Comparison of ENCODE assay signal across 21 cellular contexts in genomic region chr5:179615203-179615602, GRCh38. TPM values are rescaled to one million over a fixed set of nuclear protein-coding genes. Genes with fewer than 3 reads are reported as not detected.
DNase-seq lines count a peak whose midpoint lies in the region; ATAC-seq and TF ChIP-seq lines count a peak whose summit lies in the region.
"Had no signal": no experiment of that assay in that cellular context is flagged by ENCODE, and none has a peak within 500 bp of the region (broad histone marks: within the 10 kb centered on the region; RNA-seq: fewer than 3 reads in every experiment).

No MANE protein-coding gene starts in this region.

- no peaks in the 10 kb centered on the region for H3K9me3 ChIP-seq in BE2C
- H3K9me3 ChIP-seq: breast epithelium, HAP-1 had no signal

- DNase-seq in activated effector memory CD4-positive, alpha-beta T cell treated with anti-CD3 and anti-CD28 coated beads, Interleukin-2, amount 50 U/mL, for 16 hours = peak; percentile 50
- DNase-seq in activated effector memory CD4-positive, alpha-beta T cell treated with Interleukin-2 at 50 U/mL for 16 hours = no peak
- DNase-seq in HFFc6 (no peak), dermis blood vessel endothelial cell (peak; percentile 53), posterior vena cava (ENCODE audit: low spot score) (peak; percentile 2), BE2C (no peak)
- DNase-seq: activated CD4-positive, alpha-beta T cell treated with anti-CD3 and anti-CD28 coated beads for 1 hour; activated T-cell treated with anti-CD3 and anti-CD28 coated beads, Interleukin-2, amount 50 U/mL, for 4 hours; amniotic stem cell; C1 segment of cervical spinal cord; cortex of kidney; DMS 273 treated with DMSO at 0.1 percent for 48 hours; NCI-H1092; NCI-H187 treated with DMSO at 0.1 percent for 48 hours; occipital lobe had no signal

- H3K27me3 Mint-ChIP-seq in HFFc6 (ENCODE audit: insufficient read depth) = peaks cover 22% of the 10 kb centered on the region

- ATAC-seq in HG02870 (IDR thresholded peaks at IDR 0.05; ENCODE audit: unreplicated experiment) (no peak), HG03432 (IDR thresholded peaks at IDR 0.05; ENCODE audit: unreplicated experiment) (no peak)
- ATAC-seq: activated T-cell treated with anti-CD3 and anti-CD28 coated beads, Interleukin-2, amount 50 U/mL, for 4 hours; right cardiac atrium had no signal

- H3K4me3 ChIP-seq in BE2C (ENCODE audit: low read depth, low read length) = no peak overlapping the region
- H3K4me3 ChIP-seq: breast epithelium, HAP-1, lung had no signal

- peak overlapping the region; percentile 54; the same call in 1 of the 2 replicates for H3K27ac Mint-ChIP-seq in HFFc6

- peaks cover 97% of the 10 kb centered on the region for H3K36me3 ChIP-seq in BE2C

- no peaks in the 10 kb centered on the region for H3K9me3 Mint-ChIP-seq in HFFc6
- H3K9me3 Mint-ChIP-seq: activated T-cell treated with anti-CD3 and anti-CD28 coated beads, Interleukin-2, amount 50 U/mL, for 4 hours had no signal

- peaks cover 81% of the 10 kb centered on the region for H3K36me3 Mint-ChIP-seq in HFFc6 (ENCODE audit: low read depth)

- H3K4me3 Mint-ChIP-seq in HFFc6 = no peak overlapping the region

- H3K27me3 ChIP-seq in BE2C = no peaks in the 10 kb centered on the region; the same call in 1 of the 2 replicates
- H3K27me3 ChIP-seq: breast epithelium had no signal

- TF ChIP-seq CTCF in HFFc6 (IDR thresholded peaks at IDR 0.05) (no peak), BE2C (IDR thresholded peaks at IDR 0.05; ENCODE audit: low read depth, low read length) (no peak)

- intact Hi-C loops in posterior vena cava (cut with DNase I) = no loop called here

- no peaks in the 10 kb centered on the region for H3K4me1 ChIP-seq in BE2C

- peaks cover 82% of the 10 kb centered on the region for H3K4me1 Mint-ChIP-seq in HFFc6 (ENCODE audit: low read depth)

RNA-seq across cellular contexts. Expression of gene HNRNPH1, which starts 8.3 kb away (rescaled TPM):
- total RNA-seq in HFFc6 (2021; fragmentation: NEBNext Ultra II Directional; extraction: Animal tissue kit (Norgen Biotek cat#: 25700)) = 100 to 1,000 TPM; 286 to 401 (median 358) TPM
- total RNA-seq in dermis blood vessel endothelial cell (656 and 803 TPM in 2 replicates), posterior vena cava (100 to 1,000 TPM; 345 to 404 TPM)
- polyA plus RNA-seq in BE2C (2012; ENCODE audit: insufficient read depth, insufficient read length, low read depth) = 678 TPM

Comparison
In these comparisons a context has a peak if more than half of its experiments do, and no peak if none do; other contexts are left out.
1. DNase-seq: peak in activated effector memory CD4-positive, alpha-beta T cell treated with anti-CD3 and anti-CD28 coated beads, Interleukin-2, amount 50 U/mL, for 16 hours (single experiment), dermis blood vessel endothelial cell (single experiment) and posterior vena cava (single experiment); none in activated effector memory CD4-positive, alpha-beta T cell treated with Interleukin-2 at 50 U/mL for 16 hours (single experiment), HFFc6 (single experiment) and BE2C (single experiment).